Comparison of ENCODE assay signal across 8 cellular contexts in the genomic region with DNA sequence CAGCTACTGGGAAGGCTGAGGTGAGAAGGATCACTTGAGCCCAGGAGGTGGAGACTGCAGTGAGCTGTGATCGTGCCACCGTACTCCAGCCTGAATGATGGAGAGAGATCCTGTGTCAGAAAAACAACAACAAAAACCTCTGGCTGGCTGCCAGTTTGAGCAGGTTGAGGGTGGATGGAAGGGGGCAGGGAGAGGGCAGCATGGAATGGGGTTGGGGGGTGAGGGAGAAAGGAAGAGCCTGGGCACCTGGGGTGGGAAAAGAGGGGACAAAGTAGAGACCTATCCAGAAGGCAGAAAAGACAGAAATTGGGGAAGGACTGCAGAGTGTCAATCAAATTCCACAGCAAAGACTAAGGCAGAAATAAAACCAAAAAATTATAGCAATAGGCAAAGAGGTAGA. TPM values are rescaled to one million over a fixed set of nuclear protein-coding genes. Genes with fewer than 3 reads are reported as not detected.
DNase-seq lines count a peak whose midpoint lies in the region; ATAC-seq and TF ChIP-seq lines count a peak whose summit lies in the region.

No MANE protein-coding gene starts in this region.

- peak overlapping the region; percentile 95 for H3K4me3 ChIP-seq in MM.1S (ENCODE audit: low read length)

- H3K4me3 Mint-ChIP-seq in activated naive CD8-positive, alpha-beta T cell treated with anti-CD3 and anti-CD28 coated beads for 36 hours = peak overlapping the region; percentile 92
- H3K4me3 Mint-ChIP-seq in nephron progenitor cell = peak overlapping the region; percentile 93

- peak overlapping the region; percentile 97; the same call in 1 of the 2 replicates for H3K9ac ChIP-seq in MM.1S (ENCODE audit: low read length)

- peaks cover 72% of the 10 kb centered on the region for H3K36me3 Mint-ChIP-seq in activated naive CD8-positive, alpha-beta T cell treated with anti-CD3 and anti-CD28 coated beads for 36 hours
- H3K36me3 Mint-ChIP-seq in nephron progenitor cell (ENCODE audit: low read depth) = peaks cover 28% of the 10 kb centered on the region

- peak; percentile 48 for DNase-seq in DMS53 treated with DMSO at 0.1 percent for 48 hours (lab: John Stamatoyannopoulos, UW; ENCODE audit: unreplicated experiment)
- DNase-seq in MM.1S = no peak
- DNase-seq in activated naive CD8-positive, alpha-beta T cell treated with anti-CD3 and anti-CD28 coated beads for 36 hours = no peak
- no peak for DNase-seq in nephron progenitor cell
- no peak for DNase-seq in SW480 (ENCODE audit: low spot score)
- no peak for DNase-seq in SK-N-DZ (ENCODE audit: low spot score)
- no peak for DNase-seq in superior temporal gyrus (ENCODE audit: extremely low spot score)

- H3K27me3 ChIP-seq in MM.1S (replicated peaks; ENCODE audit: insufficient read depth, low read length) = no peaks in the 10 kb centered on the region

- H2AFZ ChIP-seq in MM.1S (ENCODE audit: low read length) = no peak overlapping the region

- H3K9me3 ChIP-seq in MM.1S (replicated peaks; ENCODE audit: insufficient read depth, low read length) = no peaks in the 10 kb centered on the region

- no peaks in the 10 kb centered on the region for H3K27me3 Mint-ChIP-seq in activated naive CD8-positive, alpha-beta T cell treated with anti-CD3 and anti-CD28 coated beads for 36 hours
- H3K27me3 Mint-ChIP-seq in nephron progenitor cell (ENCODE audit: low read depth, poor library complexity) = peaks cover 8% of the 10 kb centered on the region

- peak overlapping the region; percentile 89; the same call in 1 of the 2 replicates for H3K27ac ChIP-seq in MM.1S (ENCODE audit: low read length)

- no peaks in the 10 kb centered on the region for H3K9me3 Mint-ChIP-seq in activated naive CD8-positive, alpha-beta T cell treated with anti-CD3 and anti-CD28 coated beads for 36 hours
- no peaks in the 10 kb centered on the region for H3K9me3 Mint-ChIP-seq in nephron progenitor cell

- H3K4me1 ChIP-seq in MM.1S (ENCODE audit: low read length) = peaks cover 11% of the 10 kb centered on the region; the same call in 1 of the 2 replicates

- ATAC-seq in GM21390 (IDR thresholded peaks at IDR 0.05; ENCODE audit: unreplicated experiment) = no peak

- peak overlapping the region; percentile 87; the same call in 1 of the 2 replicates for H3K4me2 ChIP-seq in MM.1S (ENCODE audit: low read depth, low read length)

- peak overlapping the region; percentile 98 for H3K27ac Mint-ChIP-seq in activated naive CD8-positive, alpha-beta T cell treated with anti-CD3 and anti-CD28 coated beads for 36 hours
- peak overlapping the region; percentile 76 for H3K27ac Mint-ChIP-seq in nephron progenitor cell

- H3K4me1 Mint-ChIP-seq in activated naive CD8-positive, alpha-beta T cell treated with anti-CD3 and anti-CD28 coated beads for 36 hours = peaks cover 28% of the 10 kb centered on the region
- H3K4me1 Mint-ChIP-seq in nephron progenitor cell = peaks cover 52% of the 10 kb centered on the region

- H3K79me2 ChIP-seq in MM.1S (ENCODE audit: low read length) = peaks cover 82% of the 10 kb centered on the region

- H3K36me3 ChIP-seq in MM.1S (replicated peaks; ENCODE audit: insufficient read depth, low read length) = peaks cover 23% of the 10 kb centered on the region

- TF ChIP-seq CTCF in MM.1S (IDR thresholded peaks at IDR 0.05; ENCODE audit: low read length) (no peak), nephron progenitor cell (IDR thresholded peaks at IDR 0.05) (no peak)

- H4K20me1 ChIP-seq in MM.1S (ENCODE audit: insufficient read depth, low read length) = peaks cover 17% of the 10 kb centered on the region

- peaks cover 41% of the 10 kb centered on the region for H3F3A ChIP-seq in MM.1S (ENCODE audit: insufficient read depth, low read length)

- no peaks in the 10 kb centered on the region for H3K9me2 ChIP-seq in MM.1S (replicated peaks; ENCODE audit: insufficient read depth, low read length)

RNA-seq across cellular contexts. Expression of a gene that starts 4.7 kb away (rescaled TPM):
- 100 to 1,000 TPM; 299 to 309 TPM for total RNA-seq in activated naive CD8-positive, alpha-beta T cell treated with anti-CD3 and anti-CD28 coated beads for 36 hours
- polyA plus RNA-seq in SK-N-DZ (2014; cell fraction: cytosol; rRNA removed) = 66.6 and 78.1 TPM in 2 replicates
- polyA plus RNA-seq in SK-N-DZ (2014; cell fraction: nucleus; rRNA removed) = 30.3 and 33.5 TPM in 2 replicates

RNA-seq across cellular contexts. Expression of a gene that starts 37.4 kb away (rescaled TPM):
- 10 to 100 TPM; 54.9 to 57.9 TPM for total RNA-seq in activated naive CD8-positive, alpha-beta T cell treated with anti-CD3 and anti-CD28 coated beads for 36 hours
- polyA plus RNA-seq in SK-N-DZ (2014; cell fraction: cytosol; rRNA removed) = 85.9 and 92.5 TPM in 2 replicates
- 108 and 111 TPM in 2 replicates for polyA plus RNA-seq in SK-N-DZ (2014; cell fraction: nucleus; rRNA removed)

RNA-seq across cellular contexts. Expression of a gene that starts 37.8 kb away (rescaled TPM):
- 10 to 100 TPM; 17.3 to 18.8 TPM for total RNA-seq in activated naive CD8-positive, alpha-beta T cell treated with anti-CD3 and anti-CD28 coated beads for 36 hours
- 10.1 and 19.0 TPM in 2 replicates for polyA plus RNA-seq in SK-N-DZ (2014; cell fraction: cytosol; rRNA removed)
- 8.9 and 12.5 TPM in 2 replicates for polyA plus RNA-seq in SK-N-DZ (2014; cell fraction: nucleus; rRNA removed)
